Comparison of ENCODE assay signal across 10 cellular contexts in the genomic region with DNA sequence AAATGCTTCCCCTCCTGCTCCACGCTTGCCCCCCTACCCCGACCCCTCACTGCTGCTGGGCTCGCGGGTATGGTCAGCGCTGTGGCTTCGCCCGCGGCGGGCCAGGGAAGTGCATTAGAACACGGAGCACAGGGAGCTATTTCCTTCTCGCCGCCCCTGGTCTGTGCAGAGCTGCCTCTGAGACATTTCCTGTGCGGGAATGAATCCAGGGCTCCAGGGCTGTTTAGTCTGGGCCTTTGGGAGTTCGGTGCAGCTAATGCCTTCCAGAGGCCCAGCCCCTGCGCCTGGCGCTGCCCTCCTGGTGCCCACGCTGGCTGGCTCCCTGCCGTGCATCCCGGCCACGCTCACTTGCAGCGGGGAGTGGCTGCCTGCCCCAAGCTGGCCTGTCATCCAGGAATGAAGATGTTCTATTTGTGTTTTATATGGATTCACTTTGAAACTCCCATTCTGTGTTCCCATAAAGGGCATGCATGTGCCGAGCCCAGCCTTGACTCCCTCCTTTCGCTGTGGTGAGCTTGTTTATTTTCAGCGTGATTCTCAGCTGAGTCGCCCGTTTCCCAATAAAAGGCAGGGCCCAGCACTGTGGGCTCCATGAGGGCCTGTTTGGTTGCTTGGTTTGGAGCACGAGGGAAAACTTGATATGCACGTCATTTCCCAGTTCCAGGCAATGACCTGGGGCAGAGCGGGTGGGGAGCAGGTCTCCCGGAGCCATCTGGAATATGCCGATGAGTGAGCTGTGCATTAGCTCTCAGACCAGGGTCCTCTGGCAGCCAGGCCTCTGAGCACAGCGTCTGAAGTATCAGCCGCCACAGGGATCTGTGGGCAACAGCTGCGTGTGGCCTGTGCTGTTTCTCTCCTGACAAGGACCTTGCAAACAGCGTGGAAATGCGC. TPM values are rescaled to one million over a fixed set of nuclear protein-coding genes. Genes with fewer than 3 reads are reported as not detected.
DNase-seq lines count a peak whose midpoint lies in the region; TF ChIP-seq lines count a peak whose summit lies in the region.
"Had no signal": no experiment of that assay in that cellular context is flagged by ENCODE, and none has a peak within 500 bp of the region (broad histone marks: within the 10 kb centered on the region; RNA-seq: fewer than 3 reads in every experiment).

No MANE protein-coding gene starts in this region.

- peaks cover 28% of the 10 kb centered on the region for H3F3A ChIP-seq in SK-N-SH (replicated peaks; ENCODE audit: insufficient read depth)

- peak overlapping the region; percentile 3; the same call in 1 of the 2 replicates for H3K4me3 ChIP-seq in BJ (ENCODE audit: low read depth, low read length)
- peak overlapping the region; percentile 19 to 40 for H3K4me3 ChIP-seq in SK-N-SH (ENCODE audit: low read depth in 2 of 2, low read length in 1 of 2)

- peak overlapping the region; percentile 99 for H3K27ac Mint-ChIP-seq in osteocyte (ENCODE audit: unreplicated experiment)

- peak; percentile 97 for DNase-seq in BJ (ENCODE audit: low read depth)
- DNase-seq in SK-N-SH = peak; percentile 85
- peak; percentile 100 for DNase-seq in fibroblast of peridontal ligament (ENCODE audit: extremely low read depth)
- DNase-seq in osteocyte (ENCODE audit: extremely low spot score, unreplicated experiment) = peak; percentile 94
- DNase-seq in stimulated activated naive CD4-positive, alpha-beta T cell (lab: John Stamatoyannopoulos, UW) = no peak
- no peak for DNase-seq in central memory CD4-positive, alpha-beta T cell
- DNase-seq in GM13977 (ENCODE audit: low spot score) = no peak
- no peak for DNase-seq in HUDEP-2 (lab: John Stamatoyannopoulos, UW; ENCODE audit: unreplicated experiment in 76 of 76)
- DNase-seq: DMS79, NCI-H1694 had no signal

- peaks cover 84% of the 10 kb centered on the region for H3K79me2 ChIP-seq in SK-N-SH (ENCODE audit: insufficient read depth)

- no peaks in the 10 kb centered on the region for H3K27me3 ChIP-seq in BJ (ENCODE audit: control insufficient read depth, insufficient read depth, low read length)
- H3K27me3 ChIP-seq in SK-N-SH (ENCODE audit: insufficient read depth) = no peaks in the 10 kb centered on the region

- H3K4me1 Mint-ChIP-seq in osteocyte (ENCODE audit: unreplicated experiment) = peaks cover 93% of the 10 kb centered on the region

- in situ Hi-C loops in GM13977 (cut with MboI; ENCODE audit: low pct_unique_long_range_greater_than_20kb, low sequenced_read_pairs, unreplicated experiment) = no loop called here

- H3K27me3 Mint-ChIP-seq in osteocyte (ENCODE audit: unreplicated experiment) = no peaks in the 10 kb centered on the region

- H3K4me1 ChIP-seq in SK-N-SH (ENCODE audit: control insufficient read depth in 1 of 2, insufficient read depth in 2 of 2, low read depth in 1 of 2, low read length in 1 of 2) = peaks cover 39 to 48% of the 10 kb centered on the region in 2 experiments

- H3K4me3 Mint-ChIP-seq in osteocyte (ENCODE audit: unreplicated experiment) = peak overlapping the region; percentile 64

- TF ChIP-seq CTCF in BJ (IDR thresholded peaks at IDR 0.05; ENCODE audit: insufficient read depth, low read depth, low read length) = peak; percentile 50
- peak; percentile 40 for TF ChIP-seq CTCF in SK-N-SH (IDR thresholded peaks at IDR 0.05)
- TF ChIP-seq CTCF in osteocyte (IDR thresholded peaks at IDR 0.05) = peak; percentile 29
- TF ChIP-seq CTCF in GM13977 (IDR thresholded peaks at IDR 0.05; ENCODE audit: extremely low read depth, insufficient read depth, missing control alignments) = no peak

- H3K4me2 ChIP-seq in SK-N-SH = peak overlapping the region; percentile 76

- TF ChIP-seq RAD21 in SK-N-SH (IDR thresholded peaks at IDR 0.05; ENCODE audit: low read length) = 0 out of 2 replicates have a peak, but pooled peaks have one; percentile 12

- 29% methylated on average over 23 of the region's 36 CpGs for WGBS in SK-N-SH (ENCODE audit: low lambda C conversion rate)

- no peaks in the 10 kb centered on the region for H4K20me1 ChIP-seq in SK-N-SH (ENCODE audit: insufficient read depth)

- no peaks in the 10 kb centered on the region for H3K9me2 ChIP-seq in SK-N-SH

- H3K9me3 Mint-ChIP-seq in osteocyte (ENCODE audit: unreplicated experiment) = no peaks in the 10 kb centered on the region

- H3K9ac ChIP-seq in SK-N-SH = peak overlapping the region; percentile 65; the same call in 1 of the 2 replicates

- CTCF ChIA-PET in BJ (lab: Yijun Ruan, JAX) = interaction anchor here (0.6 to 1.3 kb wide), 7 partner anchors 12 to 339 kb away, joined by 3 to 6 read pairs (median 3); no protein-coding TSS in a partner anchor
- CTCF ChIA-PET in SK-N-SH (lab: Yijun Ruan, JAX) = interaction anchor here (0.9 to 2.9 kb wide), 4 partner anchors 8 to 338 kb away, joined by 3 to 9 read pairs (median 4); no protein-coding TSS in a partner anchor

- H3K36me3 ChIP-seq in BJ (ENCODE audit: control insufficient read depth, insufficient read depth, low read length) (no peaks in the 10 kb centered on the region), SK-N-SH (replicated peaks in 1 of 2; ENCODE audit: control insufficient read depth in 1 of 2, insufficient read depth in 2 of 2, low read length in 1 of 2) (no peaks in the 10 kb centered on the region)

- peak overlapping the region; percentile 33; the same call in 1 of the 2 replicates for H2AFZ ChIP-seq in SK-N-SH (ENCODE audit: low read depth)

- H3K36me3 Mint-ChIP-seq in osteocyte (ENCODE audit: unreplicated experiment) = peaks cover 15% of the 10 kb centered on the region

- no peaks in the 10 kb centered on the region for H3K9me3 ChIP-seq in SK-N-SH

- POLR2A ChIA-PET in BJ (lab: Charles Lee) (interaction anchor here (1.2 kb wide), 1 partner anchor 46 kb away, joined by 4 read pairs; no protein-coding TSS in a partner anchor), SK-N-SH (lab: Yijun Ruan, JAX) (interaction anchor here (0.5 to 1.5 kb wide), 4 partner anchors 15 to 443 kb away, joined by 3 to 5 read pairs (median 4); partner anchors contain the start of gene SOWAHC)

- peak; percentile 34 to 75; a peak in 2 of 4 replicates for TF ChIP-seq EP300 in SK-N-SH (IDR thresholded peaks at IDR 0.05; ENCODE audit: borderline replicate concordance in 1 of 2, low read depth in 1 of 2, low read length in 1 of 2)

- peak overlapping the region; percentile 92 to 94 for H3K27ac ChIP-seq in SK-N-SH (ENCODE audit: low read depth in 2 of 2, low read length in 1 of 2)

TF ChIP-seq in SK-N-SH, 30 proteins besides CTCF, POLR2A, EP300 and RAD21 (continues in another document):
- TF ChIP-seq FOSL2 (IDR thresholded peaks at IDR 0.05; ENCODE audit: borderline replicate concordance, low read depth) (no peak), GATA2 (CRISPR knock-in tag; IDR thresholded peaks at IDR 0.05) (peak; percentile 37), NFIC (IDR thresholded peaks at IDR 0.05; ENCODE audit: borderline replicate concordance) (peak; percentile 76), PBX3 (IDR thresholded peaks at IDR 0.05) (no peak), POLR2AphosphoS5 (IDR thresholded peaks at IDR 0.05; ENCODE audit: low read depth, low read length) (0 out of 2 replicates have a peak, but pooled peaks have one; percentile 4), JUND (IDR thresholded peaks at IDR 0.05) (no peak; the same call in 1 of the 2 replicates), SMC3 (IDR thresholded peaks at IDR 0.05; ENCODE audit: low read depth, low read length) (no peak), GABPA (IDR thresholded peaks at IDR 0.05; ENCODE audit: low read depth) (no peak; the same call in 1 of the 2 replicates)
- TF ChIP-seq, protein P1, sequence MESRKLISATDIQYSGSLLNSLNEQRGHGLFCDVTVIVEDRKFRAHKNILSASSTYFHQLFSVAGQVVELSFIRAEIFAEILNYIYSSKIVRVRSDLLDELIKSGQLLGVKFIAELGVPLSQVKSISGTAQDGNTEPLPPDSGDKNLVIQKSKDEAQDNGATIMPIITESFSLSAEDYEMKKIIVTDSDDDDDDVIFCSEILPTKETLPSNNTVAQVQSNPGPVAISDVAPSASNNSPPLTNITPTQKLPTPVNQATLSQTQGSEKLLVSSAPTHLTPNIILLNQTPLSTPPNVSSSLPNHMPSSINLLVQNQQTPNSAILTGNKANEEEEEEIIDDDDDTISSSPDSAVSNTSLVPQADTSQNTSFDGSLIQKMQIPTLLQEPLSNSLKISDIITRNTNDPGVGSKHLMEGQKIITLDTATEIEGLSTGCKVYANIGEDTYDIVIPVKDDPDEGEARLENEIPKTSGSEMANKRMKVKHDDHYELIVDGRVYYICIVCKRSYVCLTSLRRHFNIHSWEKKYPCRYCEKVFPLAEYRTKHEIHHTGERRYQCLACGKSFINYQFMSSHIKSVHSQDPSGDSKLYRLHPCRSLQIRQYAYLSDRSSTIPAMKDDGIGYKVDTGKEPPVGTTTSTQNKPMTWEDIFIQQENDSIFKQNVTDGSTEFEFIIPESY (IDR thresholded peaks at IDR 0.05; ENCODE audit: borderline replicate concordance, low read depth) = no peak
- TF ChIP-seq, protein P2, sequence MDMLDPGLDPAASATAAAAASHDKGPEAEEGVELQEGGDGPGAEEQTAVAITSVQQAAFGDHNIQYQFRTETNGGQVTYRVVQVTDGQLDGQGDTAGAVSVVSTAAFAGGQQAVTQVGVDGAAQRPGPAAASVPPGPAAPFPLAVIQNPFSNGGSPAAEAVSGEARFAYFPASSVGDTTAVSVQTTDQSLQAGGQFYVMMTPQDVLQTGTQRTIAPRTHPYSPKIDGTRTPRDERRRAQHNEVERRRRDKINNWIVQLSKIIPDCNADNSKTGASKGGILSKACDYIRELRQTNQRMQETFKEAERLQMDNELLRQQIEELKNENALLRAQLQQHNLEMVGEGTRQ (IDR thresholded peaks at IDR 0.05; ENCODE audit: borderline replicate concordance, low read depth, low read length) = no peak
- TF ChIP-seq, protein P3, sequence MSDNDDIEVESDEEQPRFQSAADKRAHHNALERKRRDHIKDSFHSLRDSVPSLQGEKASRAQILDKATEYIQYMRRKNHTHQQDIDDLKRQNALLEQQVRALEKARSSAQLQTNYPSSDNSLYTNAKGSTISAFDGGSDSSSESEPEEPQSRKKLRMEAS (IDR thresholded peaks at IDR 0.05; ENCODE audit: low read depth) = peak; percentile 79; the same call in 1 of the 2 replicates

RNA-seq across cellular contexts. Expression of gene SH3RF3, which starts 42.7 kb away (rescaled TPM):
- 3.2 and 3.6 TPM in 2 replicates for polyA plus RNA-seq in BJ (2011; rRNA removed)
- 7.8 and 8.6 TPM in 2 replicates for polyA minus RNA-seq in BJ (2011; rRNA and poly(A)+ RNA removed)
- 1.3 and 1.9 TPM in 2 replicates for polyA plus RNA-seq in SK-N-SH (2012; rRNA removed)
- polyA plus RNA-seq in SK-N-SH (2012; cell fraction: cytosol; rRNA removed) = 0.99 and 1.5 TPM in 2 replicates
- polyA plus RNA-seq in SK-N-SH (2012; cell fraction: nucleus; rRNA removed) = 3.5 and 3.8 TPM in 2 replicates
- 79.4 and 84.4 TPM in 2 replicates for total RNA-seq in osteocyte

Comparison
In these comparisons a context has a peak if more than half of its experiments do, and no peak if none do; other contexts are left out.
1. DNase-seq: peak in BJ (single experiment), SK-N-SH (single experiment), fibroblast of peridontal ligament (single experiment) and osteocyte (single experiment); none in stimulated activated naive CD4-positive, alpha-beta T cell (0 of 6), central memory CD4-positive, alpha-beta T cell (single experiment), GM13977 (single experiment) and HUDEP-2 (0 of 76).